ENCODE assay signal across 1 cellular context in genomic region chr19:44718441-44719261, GRCh38.
TF ChIP-seq lines count a peak whose summit lies in the region.

No MANE protein-coding gene starts in this region.

TF ChIP-seq in GM23338, 12 proteins besides CTCF, POLR2A, EP300 and RAD21:
- TF ChIP-seq ZNF462 (CRISPR knock-in tag; IDR thresholded peaks at IDR 0.05) = no peak
